21 cellular contexts compared by ENCODE assay signal in genomic region chr3:46252980-46253379, GRCh38. TPM values are rescaled to one million over a fixed set of nuclear protein-coding genes. Genes with fewer than 3 reads are reported as not detected.
DNase-seq lines count a peak whose midpoint lies in the region; ATAC-seq, FAIRE-seq and TF ChIP-seq lines count a peak whose summit lies in the region.
"Had no signal": no experiment of that assay in that cellular context is flagged by ENCODE, and none has a peak within 500 bp of the region (broad histone marks: within the 10 kb centered on the region; RNA-seq: fewer than 3 reads in every experiment).

No MANE protein-coding gene starts in this region.

- no peaks in the 10 kb centered on the region for H3K9me3 Mint-ChIP-seq in activated CD8-positive, alpha-beta T cell treated with anti-CD3 and anti-CD28 coated beads for 36 hours
- H3K9me3 Mint-ChIP-seq in activated CD8-positive, alpha-beta T cell treated with anti-CD3 and anti-CD28 coated beads, Interleukin-2, amount 10 ng/mL, durations not matched to agents 7 days and 5 days (ENCODE audit: insufficient read depth) = peaks cover 6% of the 10 kb centered on the region
- H3K9me3 Mint-ChIP-seq in activated T-helper 17 cell treated with anti-CD3 and anti-CD28 coated beads, Interleukin-2, amount 50 U/mL, for 72 hours = no peaks in the 10 kb centered on the region
- no peaks in the 10 kb centered on the region for H3K9me3 Mint-ChIP-seq in stimulated activated effector memory CD8-positive, alpha-beta T cell treated with anti-CD3 and anti-CD28 coated beads, Interleukin-12 subunit alpha, Interleukin-12 subunit beta, amount 100 ng/mL, for 72 hours
- no peaks in the 10 kb centered on the region for H3K9me3 Mint-ChIP-seq in activated naive CD8-positive, alpha-beta T cell treated with anti-CD3 and anti-CD28 coated beads for 36 hours
- H3K9me3 Mint-ChIP-seq in activated CD8-positive, alpha-beta memory T cell treated with anti-CD3 and anti-CD28 coated beads, Interleukin-2, amount 10 ng/mL, durations not matched to agents 7 days and 5 days (ENCODE audit: low read depth) = no peaks in the 10 kb centered on the region
- H3K9me3 Mint-ChIP-seq: CD4-positive, alpha-beta memory T cell; HFFc6 had no signal

- TF ChIP-seq CTCF in activated CD8-positive, alpha-beta T cell treated with anti-CD3 and anti-CD28 coated beads for 36 hours (IDR thresholded peaks at IDR 0.05) = no peak

- no peak overlapping the region for H3K27ac Mint-ChIP-seq in activated CD8-positive, alpha-beta T cell treated with anti-CD3 and anti-CD28 coated beads for 36 hours
- H3K27ac Mint-ChIP-seq in activated CD8-positive, alpha-beta T cell treated with anti-CD3 and anti-CD28 coated beads, Interleukin-2, amount 10 ng/mL, durations not matched to agents 7 days and 5 days = no peak overlapping the region
- no peak overlapping the region for H3K27ac Mint-ChIP-seq in activated T-helper 17 cell treated with anti-CD3 and anti-CD28 coated beads, Interleukin-2, amount 50 U/mL, for 72 hours
- H3K27ac Mint-ChIP-seq in stimulated activated effector memory CD8-positive, alpha-beta T cell treated with anti-CD3 and anti-CD28 coated beads, Interleukin-12 subunit alpha, Interleukin-12 subunit beta, amount 100 ng/mL, for 72 hours = no peak overlapping the region
- no peak overlapping the region for H3K27ac Mint-ChIP-seq in activated naive CD8-positive, alpha-beta T cell treated with anti-CD3 and anti-CD28 coated beads for 36 hours
- H3K27ac Mint-ChIP-seq in activated CD8-positive, alpha-beta memory T cell treated with anti-CD3 and anti-CD28 coated beads, Interleukin-2, amount 10 ng/mL, durations not matched to agents 7 days and 5 days = no peak overlapping the region
- H3K27ac Mint-ChIP-seq: CD14-positive monocyte; CD4-positive, alpha-beta memory T cell; HFFc6 had no signal

- DNase-seq in activated CD8-positive, alpha-beta T cell treated with anti-CD3 and anti-CD28 coated beads for 36 hours = no peak
- DNase-seq in activated CD8-positive, alpha-beta T cell treated with anti-CD3 and anti-CD28 coated beads, Interleukin-2, amount 10 ng/mL, durations not matched to agents 7 days and 5 days = no peak
- DNase-seq in GM12892 (ENCODE audit: insufficient read length) = no peak
- DNase-seq in stimulated activated effector memory CD8-positive, alpha-beta T cell treated with anti-CD3 and anti-CD28 coated beads, Interleukin-12 subunit alpha, Interleukin-12 subunit beta, amount 100 ng/mL, for 72 hours (ENCODE audit: low spot score in 2 of 2) = no peak
- no peak for DNase-seq in activated naive CD8-positive, alpha-beta T cell treated with anti-CD3 and anti-CD28 coated beads for 36 hours
- no peak for DNase-seq in activated CD8-positive, alpha-beta memory T cell treated with anti-CD3 and anti-CD28 coated beads, Interleukin-2, amount 10 ng/mL, durations not matched to agents 7 days and 5 days
- DNase-seq in NCI-H2171 (lab: John Stamatoyannopoulos, UW) = no peak
- DNase-seq: 8988T; CD4-positive, alpha-beta memory T cell; DND-41; EL; GOT3; H7; HFFc6; IMR-90 had no signal

- no peak overlapping the region for H3K4me3 Mint-ChIP-seq in activated CD8-positive, alpha-beta T cell treated with anti-CD3 and anti-CD28 coated beads for 36 hours
- H3K4me3 Mint-ChIP-seq in activated CD8-positive, alpha-beta T cell treated with anti-CD3 and anti-CD28 coated beads, Interleukin-2, amount 10 ng/mL, durations not matched to agents 7 days and 5 days = no peak overlapping the region
- H3K4me3 Mint-ChIP-seq in activated T-helper 17 cell treated with anti-CD3 and anti-CD28 coated beads, Interleukin-2, amount 50 U/mL, for 72 hours = no peak overlapping the region
- H3K4me3 Mint-ChIP-seq in stimulated activated effector memory CD8-positive, alpha-beta T cell treated with anti-CD3 and anti-CD28 coated beads, Interleukin-12 subunit alpha, Interleukin-12 subunit beta, amount 100 ng/mL, for 72 hours = no peak overlapping the region
- no peak overlapping the region for H3K4me3 Mint-ChIP-seq in activated naive CD8-positive, alpha-beta T cell treated with anti-CD3 and anti-CD28 coated beads for 36 hours
- H3K4me3 Mint-ChIP-seq in activated CD8-positive, alpha-beta memory T cell treated with anti-CD3 and anti-CD28 coated beads, Interleukin-2, amount 10 ng/mL, durations not matched to agents 7 days and 5 days = no peak overlapping the region
- H3K4me3 Mint-ChIP-seq: CD14-positive monocyte; CD4-positive, alpha-beta memory T cell; HFFc6 had no signal

- FAIRE-seq in GM12892 (lab: Jason Lieb, UNC) = peak; percentile 38
- FAIRE-seq: HTR-8/SVneo had no signal

- CTCF ChIA-PET in activated CD8-positive, alpha-beta T cell treated with anti-CD3 and anti-CD28 coated beads for 36 hours (lab: Charles Lee) = no interaction called here
- CTCF ChIA-PET in activated CD8-positive, alpha-beta T cell treated with anti-CD3 and anti-CD28 coated beads, Interleukin-2, amount 10 ng/mL, durations not matched to agents 7 days and 5 days (lab: Charles Lee) = interaction anchor here (0.8 to 2.0 kb wide), 4 partner anchors 14 to 169 kb away, joined by 3 to 7 read pairs (median 4); no protein-coding TSS in a partner anchor
- CTCF ChIA-PET in activated CD8-positive, alpha-beta memory T cell treated with anti-CD3 and anti-CD28 coated beads, Interleukin-2, amount 10 ng/mL, durations not matched to agents 7 days and 5 days (lab: Charles Lee) = interaction anchor here (1.2 kb wide), 1 partner anchor 38 kb away, joined by 5 read pairs; no protein-coding TSS in a partner anchor

- no peaks in the 10 kb centered on the region for H3K36me3 Mint-ChIP-seq in activated CD8-positive, alpha-beta T cell treated with anti-CD3 and anti-CD28 coated beads for 36 hours (ENCODE audit: low read depth)
- H3K36me3 Mint-ChIP-seq in activated CD8-positive, alpha-beta T cell treated with anti-CD3 and anti-CD28 coated beads, Interleukin-2, amount 10 ng/mL, durations not matched to agents 7 days and 5 days (ENCODE audit: low read depth) = peaks cover 4% of the 10 kb centered on the region
- H3K36me3 Mint-ChIP-seq in activated T-helper 17 cell treated with anti-CD3 and anti-CD28 coated beads, Interleukin-2, amount 50 U/mL, for 72 hours (ENCODE audit: low read depth) = no peaks in the 10 kb centered on the region
- no peaks in the 10 kb centered on the region for H3K36me3 Mint-ChIP-seq in stimulated activated effector memory CD8-positive, alpha-beta T cell treated with anti-CD3 and anti-CD28 coated beads, Interleukin-12 subunit alpha, Interleukin-12 subunit beta, amount 100 ng/mL, for 72 hours
- no peaks in the 10 kb centered on the region for H3K36me3 Mint-ChIP-seq in activated naive CD8-positive, alpha-beta T cell treated with anti-CD3 and anti-CD28 coated beads for 36 hours
- H3K36me3 Mint-ChIP-seq in activated CD8-positive, alpha-beta memory T cell treated with anti-CD3 and anti-CD28 coated beads, Interleukin-2, amount 10 ng/mL, durations not matched to agents 7 days and 5 days = peaks cover 12% of the 10 kb centered on the region
- H3K36me3 Mint-ChIP-seq: CD14-positive monocyte; CD4-positive, alpha-beta memory T cell had no signal

- intact Hi-C loops in activated CD8-positive, alpha-beta T cell treated with anti-CD3 and anti-CD28 coated beads for 36 hours (cut with micrococcal nuclease) = no loop called here

- no peak for TF ChIP-seq POLR2A in GM12892 (IDR thresholded peaks at IDR 0.05; ENCODE audit: low read depth, low read length)

- peaks cover 16% of the 10 kb centered on the region for H3K27me3 Mint-ChIP-seq in activated CD8-positive, alpha-beta T cell treated with anti-CD3 and anti-CD28 coated beads for 36 hours
- peaks cover 44% of the 10 kb centered on the region for H3K27me3 Mint-ChIP-seq in activated CD8-positive, alpha-beta T cell treated with anti-CD3 and anti-CD28 coated beads, Interleukin-2, amount 10 ng/mL, durations not matched to agents 7 days and 5 days (ENCODE audit: low read depth)
- H3K27me3 Mint-ChIP-seq in activated T-helper 17 cell treated with anti-CD3 and anti-CD28 coated beads, Interleukin-2, amount 50 U/mL, for 72 hours = peaks cover 14% of the 10 kb centered on the region
- H3K27me3 Mint-ChIP-seq in activated naive CD8-positive, alpha-beta T cell treated with anti-CD3 and anti-CD28 coated beads for 36 hours = peaks cover 19% of the 10 kb centered on the region
- peaks cover 46% of the 10 kb centered on the region for H3K27me3 Mint-ChIP-seq in activated CD8-positive, alpha-beta memory T cell treated with anti-CD3 and anti-CD28 coated beads, Interleukin-2, amount 10 ng/mL, durations not matched to agents 7 days and 5 days

- H3K4me1 Mint-ChIP-seq in activated CD8-positive, alpha-beta T cell treated with anti-CD3 and anti-CD28 coated beads for 36 hours (ENCODE audit: low read depth) = no peaks in the 10 kb centered on the region
- no peaks in the 10 kb centered on the region for H3K4me1 Mint-ChIP-seq in activated CD8-positive, alpha-beta T cell treated with anti-CD3 and anti-CD28 coated beads, Interleukin-2, amount 10 ng/mL, durations not matched to agents 7 days and 5 days (ENCODE audit: low read depth)
- H3K4me1 Mint-ChIP-seq in activated T-helper 17 cell treated with anti-CD3 and anti-CD28 coated beads, Interleukin-2, amount 50 U/mL, for 72 hours = no peaks in the 10 kb centered on the region
- H3K4me1 Mint-ChIP-seq in stimulated activated effector memory CD8-positive, alpha-beta T cell treated with anti-CD3 and anti-CD28 coated beads, Interleukin-12 subunit alpha, Interleukin-12 subunit beta, amount 100 ng/mL, for 72 hours = peaks cover 13% of the 10 kb centered on the region
- H3K4me1 Mint-ChIP-seq in activated naive CD8-positive, alpha-beta T cell treated with anti-CD3 and anti-CD28 coated beads for 36 hours = no peaks in the 10 kb centered on the region
- no peaks in the 10 kb centered on the region for H3K4me1 Mint-ChIP-seq in activated CD8-positive, alpha-beta memory T cell treated with anti-CD3 and anti-CD28 coated beads, Interleukin-2, amount 10 ng/mL, durations not matched to agents 7 days and 5 days
- H3K4me1 Mint-ChIP-seq: CD14-positive monocyte; CD4-positive, alpha-beta memory T cell had no signal

- ATAC-seq in activated CD8-positive, alpha-beta T cell treated with anti-CD3 and anti-CD28 coated beads for 36 hours = peak; percentile 68
- ATAC-seq in activated CD8-positive, alpha-beta T cell treated with anti-CD3 and anti-CD28 coated beads, Interleukin-2, amount 10 ng/mL, durations not matched to agents 7 days and 5 days = no peak
- ATAC-seq in activated T-helper 17 cell treated with anti-CD3 and anti-CD28 coated beads, Interleukin-2, amount 50 U/mL, for 72 hours (replicated peaks) = peak; percentile 77
- peak; percentile 60 for ATAC-seq in stimulated activated effector memory CD8-positive, alpha-beta T cell treated with anti-CD3 and anti-CD28 coated beads, Interleukin-12 subunit alpha, Interleukin-12 subunit beta, amount 100 ng/mL, for 72 hours
- no peak for ATAC-seq in activated CD8-positive, alpha-beta memory T cell treated with anti-CD3 and anti-CD28 coated beads, Interleukin-2, amount 10 ng/mL, durations not matched to agents 7 days and 5 days
- ATAC-seq: HCT116 had no signal

- POLR2A ChIA-PET in activated CD8-positive, alpha-beta T cell treated with anti-CD3 and anti-CD28 coated beads for 36 hours (lab: Charles Lee) = no interaction called here
- POLR2A ChIA-PET in activated CD8-positive, alpha-beta T cell treated with anti-CD3 and anti-CD28 coated beads, Interleukin-2, amount 10 ng/mL, durations not matched to agents 7 days and 5 days (lab: Charles Lee) = no interaction called here

RNA-seq across cellular contexts. Expression of gene CCR3, which starts 10.7 kb away (rescaled TPM):
- not detected for total RNA-seq in activated CD8-positive, alpha-beta T cell treated with anti-CD3 and anti-CD28 coated beads for 36 hours
- total RNA-seq in activated CD8-positive, alpha-beta T cell treated with anti-CD3 and anti-CD28 coated beads, Interleukin-2, amount 10 ng/mL, durations not matched to agents 7 days and 5 days = under 1 TPM; 0.34 to 0.37 TPM
- polyA plus RNA-seq in GM12892 (2012; ENCODE audit: missing spikeins) = 0.66 TPM
- total RNA-seq in activated T-helper 17 cell treated with anti-CD3 and anti-CD28 coated beads, Interleukin-2, amount 50 U/mL, for 72 hours = not detected
- not detected for total RNA-seq in activated naive CD8-positive, alpha-beta T cell treated with anti-CD3 and anti-CD28 coated beads for 36 hours
- 1 to 10 TPM; 1.4 to 2.0 TPM for total RNA-seq in activated CD8-positive, alpha-beta memory T cell treated with anti-CD3 and anti-CD28 coated beads, Interleukin-2, amount 10 ng/mL, durations not matched to agents 7 days and 5 days
- total RNA-seq: A673, H7, HFFc6, IMR-90 had no signal
- polyA plus RNA-seq: AG04450, IMR-90 had no signal

RNA-seq across cellular contexts. Expression of gene CCR1, which starts 44.9 kb away (rescaled TPM):
- total RNA-seq in activated CD8-positive, alpha-beta T cell treated with anti-CD3 and anti-CD28 coated beads for 36 hours = 1 to 10 TPM in 1 of 2 experiments, under 1 TPM in 1; 0.67 to 1.1 TPM
- 10 to 100 TPM; 41.4 to 41.5 TPM for total RNA-seq in activated CD8-positive, alpha-beta T cell treated with anti-CD3 and anti-CD28 coated beads, Interleukin-2, amount 10 ng/mL, durations not matched to agents 7 days and 5 days
- 2.7 TPM for polyA plus RNA-seq in GM12892 (2012; ENCODE audit: missing spikeins)
- 1 to 10 TPM in 1 of 2 donors, under 1 TPM in 1; 0.66 to 1.8 TPM for total RNA-seq in activated T-helper 17 cell treated with anti-CD3 and anti-CD28 coated beads, Interleukin-2, amount 50 U/mL, for 72 hours
- total RNA-seq in activated naive CD8-positive, alpha-beta T cell treated with anti-CD3 and anti-CD28 coated beads for 36 hours = under 1 TPM in 1 of 2 experiments, not detected in 1; 0.14 TPM
- 10 to 100 TPM; 35.3 to 55.6 TPM for total RNA-seq in activated CD8-positive, alpha-beta memory T cell treated with anti-CD3 and anti-CD28 coated beads, Interleukin-2, amount 10 ng/mL, durations not matched to agents 7 days and 5 days
- total RNA-seq: A673, H7, HFFc6, IMR-90 had no signal
- polyA plus RNA-seq: IMR-90 had no signal

Comparison
In these comparisons a context has a peak if more than half of its experiments do, and no peak if none do; other contexts are left out.
1. ATAC-seq: peak in activated CD8-positive, alpha-beta T cell treated with anti-CD3 and anti-CD28 coated beads for 36 hours (single experiment), activated T-helper 17 cell treated with anti-CD3 and anti-CD28 coated beads, Interleukin-2, amount 50 U/mL, for 72 hours (single experiment) and stimulated activated effector memory CD8-positive, alpha-beta T cell treated with anti-CD3 and anti-CD28 coated beads, Interleukin-12 subunit alpha, Interleukin-12 subunit beta, amount 100 ng/mL, for 72 hours (single experiment); none in activated CD8-positive, alpha-beta T cell treated with anti-CD3 and anti-CD28 coated beads, Interleukin-2, amount 10 ng/mL, durations not matched to agents 7 days and 5 days (single experiment) and activated CD8-positive, alpha-beta memory T cell treated with anti-CD3 and anti-CD28 coated beads, Interleukin-2, amount 10 ng/mL, durations not matched to agents 7 days and 5 days (single experiment).
2. RNA of gene CCR1, which starts 44.9 kb away (total RNA-seq): 35.3 to 55.6 TPM in activated CD8-positive, alpha-beta memory T cell treated with anti-CD3 and anti-CD28 coated beads, Interleukin-2, amount 10 ng/mL, durations not matched to agents 7 days and 5 days and 41.4 to 41.5 TPM in activated CD8-positive, alpha-beta T cell treated with anti-CD3 and anti-CD28 coated beads, Interleukin-2, amount 10 ng/mL, durations not matched to agents 7 days and 5 days; 0.66 to 1.8 TPM in activated T-helper 17 cell treated with anti-CD3 and anti-CD28 coated beads, Interleukin-2, amount 50 U/mL, for 72 hours, 0.67 to 1.1 TPM in activated CD8-positive, alpha-beta T cell treated with anti-CD3 and anti-CD28 coated beads for 36 hours and 0.14 TPM in activated naive CD8-positive, alpha-beta T cell treated with anti-CD3 and anti-CD28 coated beads for 36 hours; every median in the first group is over 10 times any median in the second.